ENCODE assay signal across 18 cellular contexts in the genomic region with DNA sequence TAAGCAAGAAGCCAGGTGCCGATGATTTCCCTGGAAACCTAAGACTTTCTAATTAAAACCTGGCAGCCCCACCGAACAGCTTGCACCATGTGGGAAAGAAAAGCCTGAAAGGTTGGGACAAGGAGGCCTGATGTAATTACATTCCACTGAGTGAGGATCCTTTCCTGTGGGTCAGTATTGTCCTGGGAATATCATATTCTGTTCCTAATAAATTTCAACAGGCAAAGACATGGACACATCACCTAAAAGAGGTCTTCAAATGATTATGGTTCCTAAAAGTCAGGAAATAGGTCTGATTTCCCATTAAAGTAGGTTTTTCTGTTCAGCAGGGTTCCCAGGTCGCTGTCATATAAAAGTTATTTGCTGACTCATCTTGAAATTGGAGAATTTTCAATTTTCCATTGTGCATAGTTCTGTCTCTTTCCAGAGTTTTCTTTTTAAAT. TPM values are rescaled to one million over a fixed set of nuclear protein-coding genes. Genes with fewer than 3 reads are reported as not detected.
DNase-seq lines count a peak whose midpoint lies in the region; ATAC-seq and TF ChIP-seq lines count a peak whose summit lies in the region.
"Had no signal": no experiment of that assay in that cellular context is flagged by ENCODE, and none has a peak within 500 bp of the region (broad histone marks: within the 10 kb centered on the region; RNA-seq: fewer than 3 reads in every experiment).

No MANE protein-coding gene starts in this region.

- H3K27ac ChIP-seq in RWPE2 (ENCODE audit: poor library complexity, severe bottlenecking) (peak overlapping the region; percentile 8), rectal smooth muscle tissue (ENCODE audit: low read depth, low read length) (peak overlapping the region; percentile 37), thyroid gland (no peak overlapping the region)

- H3K36me3 ChIP-seq in RWPE2 (ENCODE audit: low read depth) (no peaks in the 10 kb centered on the region), rectal smooth muscle tissue (ENCODE audit: control insufficient read depth, insufficient read depth, low read length) (no peaks in the 10 kb centered on the region), thyroid gland (no peaks in the 10 kb centered on the region)

- H3K4me1 Mint-ChIP-seq in activated CD4-positive, alpha-beta memory T cell treated with anti-CD3 and anti-CD28 coated beads, Interleukin-2, amount 10 ng/mL, durations not matched to agents 7 days and 5 days, result no peaks in the 10 kb centered on the region
- H3K4me1 Mint-ChIP-seq: central memory CD8-positive, alpha-beta T cell; naive thymus-derived CD4-positive, alpha-beta T cell had no signal

- WGBS in thyroid gland, 2 donors, result 73 to 87% methylated on average over 3 of the region's 3 CpGs
- WGBS in lower leg skin, 2 donors, result 34 to 52% methylated on average over 3 of the region's 3 CpGs

- H3K4me3 Mint-ChIP-seq in activated CD4-positive, alpha-beta memory T cell treated with anti-CD3 and anti-CD28 coated beads, Interleukin-2, amount 10 ng/mL, durations not matched to agents 7 days and 5 days, result no peak overlapping the region
- H3K4me3 Mint-ChIP-seq: activated CD4-positive, alpha-beta memory T cell treated with anti-CD3 and anti-CD28 coated beads for 36 hours; CD4-positive, alpha-beta T cell; central memory CD8-positive, alpha-beta T cell; naive thymus-derived CD4-positive, alpha-beta T cell had no signal

- H3K9me3 Mint-ChIP-seq in activated CD4-positive, alpha-beta memory T cell treated with anti-CD3 and anti-CD28 coated beads, Interleukin-2, amount 10 ng/mL, durations not matched to agents 7 days and 5 days, result no peaks in the 10 kb centered on the region
- H3K9me3 Mint-ChIP-seq: activated CD4-positive, alpha-beta memory T cell treated with anti-CD3 and anti-CD28 coated beads for 36 hours; CD4-positive, alpha-beta T cell; central memory CD8-positive, alpha-beta T cell had no signal

- H3K9me3 ChIP-seq in RWPE2 (ENCODE audit: severe bottlenecking) (no peaks in the 10 kb centered on the region), thyroid gland (no peaks in the 10 kb centered on the region)

- peak; percentile 47; the same call in 2 of the 3 replicates for ATAC-seq in RWPE2 (ENCODE audit: low read depth)
- ATAC-seq: naive thymus-derived CD4-positive, alpha-beta T cell; sciatic nerve had no signal

- peaks cover 11% of the 10 kb centered on the region for H3K4me1 ChIP-seq in RWPE2 (ENCODE audit: insufficient read depth, poor library complexity, severe bottlenecking)
- no peaks in the 10 kb centered on the region for H3K4me1 ChIP-seq in rectal smooth muscle tissue (ENCODE audit: control insufficient read depth, insufficient read depth, low read length)
- peaks cover 8 to 28% of the 10 kb centered on the region in 2 donors for H3K4me1 ChIP-seq in thyroid gland

- TF ChIP-seq CTCF in RWPE2 (IDR thresholded peaks at IDR 0.05; ENCODE audit: poor library complexity, severe bottlenecking) (no peak), thyroid gland (IDR thresholded peaks at IDR 0.05) (no peak), lower leg skin (IDR thresholded peaks at IDR 0.05) (no peak)

- no peak overlapping the region for H3K9ac ChIP-seq in rectal smooth muscle tissue (ENCODE audit: low read length)

- H3K27me3 Mint-ChIP-seq in activated CD4-positive, alpha-beta memory T cell treated with anti-CD3 and anti-CD28 coated beads, Interleukin-2, amount 10 ng/mL, durations not matched to agents 7 days and 5 days, result peaks cover 10% of the 10 kb centered on the region

- DNase-seq in GM04504 (ENCODE audit: low read depth) (peak; percentile 53), RWPE2 (ENCODE audit: low spot score) (no peak), fibroblast of gingiva (ENCODE audit: low read depth) (peak; percentile 75), thyroid gland (no peak), NCI-H345 treated with DMSO at 0.1 percent for 48 hours (lab: John Stamatoyannopoulos, UW; ENCODE audit: unreplicated experiment) (no peak), lower leg skin (ENCODE audit: low spot score in 2 of 2) (no peak)
- DNase-seq in activated CD4-positive, alpha-beta memory T cell treated with anti-CD3 and anti-CD28 coated beads, Interleukin-2, amount 10 ng/mL, durations not matched to agents 7 days and 5 days, result no peak
- DNase-seq: activated CD4-positive, alpha-beta memory T cell treated with anti-CD3 and anti-CD28 coated beads for 36 hours; activated gamma-delta T cell; CD4-positive, alpha-beta T cell; GF-D8; GOT3; naive thymus-derived CD4-positive, alpha-beta T cell; NCI-H1092; substantia nigra had no signal

- no peak overlapping the region for H3K27ac Mint-ChIP-seq in activated CD4-positive, alpha-beta memory T cell treated with anti-CD3 and anti-CD28 coated beads, Interleukin-2, amount 10 ng/mL, durations not matched to agents 7 days and 5 days
- H3K27ac Mint-ChIP-seq: activated CD4-positive, alpha-beta memory T cell treated with anti-CD3 and anti-CD28 coated beads for 36 hours; CD4-positive, alpha-beta T cell; naive thymus-derived CD4-positive, alpha-beta T cell had no signal

- TF ChIP-seq POLR2A in thyroid gland (IDR thresholded peaks at IDR 0.05) (no peak), lower leg skin (IDR thresholded peaks at IDR 0.05) (no peak)

- CTCF ChIA-PET in activated CD4-positive, alpha-beta memory T cell treated with anti-CD3 and anti-CD28 coated beads, Interleukin-2, amount 10 ng/mL, durations not matched to agents 7 days and 5 days (lab: Charles Lee), result no interaction called here

- intact Hi-C loops in thyroid gland (cut with DNase I) (no loop called here), lower leg skin (cut with DNase I; ENCODE audit: low total_unique reads) (no loop called here)

- POLR2A ChIA-PET in activated CD4-positive, alpha-beta memory T cell treated with anti-CD3 and anti-CD28 coated beads, Interleukin-2, amount 10 ng/mL, durations not matched to agents 7 days and 5 days (lab: Charles Lee), result no interaction called here

- H3K27me3 ChIP-seq in RWPE2 (ENCODE audit: insufficient read depth, poor library complexity, severe bottlenecking) (no peaks in the 10 kb centered on the region), rectal smooth muscle tissue (ENCODE audit: control insufficient read depth, insufficient read depth, low read length) (no peaks in the 10 kb centered on the region), thyroid gland (no peaks in the 10 kb centered on the region)

- H3K36me3 Mint-ChIP-seq in activated CD4-positive, alpha-beta memory T cell treated with anti-CD3 and anti-CD28 coated beads, Interleukin-2, amount 10 ng/mL, durations not matched to agents 7 days and 5 days (ENCODE audit: low read depth), result no peaks in the 10 kb centered on the region
- H3K36me3 Mint-ChIP-seq: activated CD4-positive, alpha-beta memory T cell treated with anti-CD3 and anti-CD28 coated beads for 36 hours; naive thymus-derived CD4-positive, alpha-beta T cell had no signal

- H3K4me3 ChIP-seq in RWPE2 (ENCODE audit: severe bottlenecking) (no peak overlapping the region), rectal smooth muscle tissue (ENCODE audit: low read length) (no peak overlapping the region), thyroid gland (replicated peaks in 1 of 3) (no peak overlapping the region), lower leg skin (ENCODE audit: low read depth, poor library complexity, severe bottlenecking) (no peak overlapping the region)

RNA-seq across cellular contexts. Expression of a gene that starts 58.5 kb away (rescaled TPM):
- 100 to 1,000 TPM in 3 of 4 donors, 10 to 100 TPM in 1; 77.6 to 194 (median 138) TPM for total RNA-seq in thyroid gland
- total RNA-seq in activated CD4-positive, alpha-beta memory T cell treated with anti-CD3 and anti-CD28 coated beads, Interleukin-2, amount 10 ng/mL, durations not matched to agents 7 days and 5 days, result 100 to 1,000 TPM; 267 to 282 TPM
- 100 to 1,000 TPM in 1 of 4 donors, 10 to 100 TPM in 3; 69.6 to 140 (median 84.0) TPM for total RNA-seq in lower leg skin

Comparison
In these comparisons a context has a peak if more than half of its experiments do, and no peak if none do; other contexts are left out.
1. DNase-seq: peak in GM04504 (single experiment) and fibroblast of gingiva (single experiment); none in RWPE2 (single experiment), thyroid gland (0 of 2), NCI-H345 treated with DMSO at 0.1 percent for 48 hours (single experiment), activated CD4-positive, alpha-beta memory T cell treated with anti-CD3 and anti-CD28 coated beads, Interleukin-2, amount 10 ng/mL, durations not matched to agents 7 days and 5 days (single experiment) and lower leg skin (0 of 2).
2. H3K27ac ChIP-seq: peak in RWPE2 (single experiment) and rectal smooth muscle tissue (single experiment); none in thyroid gland (0 of 3).